In genomic region chr11:17668166-17668565, GRCh38 we compare ENCODE assay signal across 44 cellular contexts. TPM values are rescaled to one million over a fixed set of nuclear protein-coding genes. Genes with fewer than 3 reads are reported as not detected.
"Had no signal": no experiment of that assay in that cellular context is flagged by ENCODE, and none has a peak within 500 bp of the region (broad histone marks: within the 10 kb centered on the region; RNA-seq: fewer than 3 reads in every experiment).

No MANE protein-coding gene starts in this region.

- H3K4me3 Mint-ChIP-seq: activated naive CD4-positive, alpha-beta T cell treated with anti-CD3 and anti-CD28 coated beads for 36 hours; activated naive CD4-positive, alpha-beta T cell treated with anti-CD3 and anti-CD28 coated beads, Interleukin-2, amount 10 ng/mL, durations not matched to agents 7 days and 5 days; activated naive CD4-positive, alpha-beta T cell treated with anti-CD3 and anti-CD28 coated beads, Interleukin-2, amount 50 U/mL, for 24 hours; activated naive CD8-positive, alpha-beta T cell; activated naive CD8-positive, alpha-beta T cell treated with anti-CD3 and anti-CD28 coated beads for 36 hours; activated naive CD8-positive, alpha-beta T cell treated with anti-CD3 and anti-CD28 coated beads, Interleukin-2, amount 10 ng/mL, durations not matched to agents 7 days and 5 days; activated naive CD8-positive, alpha-beta T cell treated with anti-CD3 and anti-CD28 coated beads, Interleukin-2, amount 50 U/mL, for 24 hours; activated T-cell treated with anti-CD3 and anti-CD28 coated beads, Interleukin-2, amount 50 U/mL, for 24 hours; activated T-cell treated with anti-CD3 and anti-CD28 coated beads, Interleukin-2, amount 50 U/mL, for 4 hours; activated T-cell treated with anti-CD3 and anti-CD28 coated beads, Interleukin-2, amount 50 U/mL, for 72 hours; activated T-helper 1 cell treated with anti-CD3 and anti-CD28 coated beads, Interleukin-12 subunit alpha, Interleukin-12 subunit beta, Interleukin-2, Interleukin-4 antibody, amounts not matched to agents 30 ng/mL and 10 ng/mL and 1 ng/mL, durations not matched to agents 14 hours and 24 hours and 36 hours; activated T-helper 17 cell treated with anti-CD3 and anti-CD28 coated beads, Interleukin-2, amount 50 U/mL, for 72 hours; brain; central memory CD8-positive, alpha-beta T cell had no signal

- H3K27me3 ChIP-seq: ascending aorta, body of pancreas, brain microvascular endothelial cell, breast epithelium had no signal

- H3K4me3 ChIP-seq: adrenal gland, ascending aorta, body of pancreas, breast epithelium, cardiac muscle cell had no signal

- ATAC-seq: activated naive CD4-positive, alpha-beta T cell treated with anti-CD3 and anti-CD28 coated beads, Interleukin-2, amount 50 U/mL, for 72 hours; activated naive CD8-positive, alpha-beta T cell treated with anti-CD3 and anti-CD28 coated beads, Interleukin-2, amount 50 U/mL, for 24 hours; activated T-cell treated with anti-CD3 and anti-CD28 coated beads, Interleukin-2, amount 50 U/mL, for 4 hours; activated T-cell treated with anti-CD3 and anti-CD28 coated beads, Interleukin-2, amount 50 U/mL, for 72 hours; activated T-helper 17 cell treated with anti-CD3 and anti-CD28 coated beads, Interleukin-2, amount 50 U/mL, for 72 hours; body of pancreas had no signal

- H3K4me1 ChIP-seq: adrenal gland, ascending aorta, body of pancreas, breast epithelium had no signal

- H3K36me3 ChIP-seq: adrenal gland, ascending aorta, brain microvascular endothelial cell, breast epithelium, cardiac muscle cell had no signal

- H3K9me3 ChIP-seq: ascending aorta, body of pancreas, breast epithelium had no signal

- H3K27ac ChIP-seq: adrenal gland, ascending aorta, body of pancreas, brain microvascular endothelial cell, breast epithelium, cardiac muscle cell had no signal

- H3K4me1 Mint-ChIP-seq: activated naive CD4-positive, alpha-beta T cell treated with anti-CD3 and anti-CD28 coated beads, Interleukin-2, amount 10 ng/mL, durations not matched to agents 7 days and 5 days; activated naive CD4-positive, alpha-beta T cell treated with anti-CD3 and anti-CD28 coated beads, Interleukin-2, amount 50 U/mL, for 24 hours; activated naive CD8-positive, alpha-beta T cell treated with anti-CD3 and anti-CD28 coated beads for 36 hours; activated naive CD8-positive, alpha-beta T cell treated with anti-CD3 and anti-CD28 coated beads, Interleukin-2, amount 10 ng/mL, durations not matched to agents 7 days and 5 days; activated naive CD8-positive, alpha-beta T cell treated with anti-CD3 and anti-CD28 coated beads, Interleukin-2, amount 50 U/mL, for 24 hours; activated T-helper 17 cell treated with anti-CD3 and anti-CD28 coated beads, Interleukin-2, amount 50 U/mL, for 72 hours; brain; central memory CD8-positive, alpha-beta T cell had no signal

- DNase-seq: activated effector memory CD4-positive, alpha-beta T cell treated with anti-CD3 and anti-CD28 coated beads, Interleukin-2, amount 50 U/mL, for 16 hours; activated effector memory CD4-positive, alpha-beta T cell treated with Interleukin-2 at 50 U/mL for 16 hours; activated gamma-delta T cell; activated gamma-delta T cell treated with Interleukin-2 at 50 U/mL for 16 hours; activated naive CD4-positive, alpha-beta T cell; activated naive CD4-positive, alpha-beta T cell treated with anti-CD3 and anti-CD28 coated beads for 36 hours; activated naive CD4-positive, alpha-beta T cell treated with anti-CD3 and anti-CD28 coated beads, Interleukin-2, amount 10 ng/mL, durations not matched to agents 7 days and 5 days; activated naive CD4-positive, alpha-beta T cell treated with anti-CD3 and anti-CD28 coated beads, Interleukin-2, amount 50 U/mL, for 16 hours; activated naive CD4-positive, alpha-beta T cell treated with Interleukin-2 at 50 U/mL for 16 hours; activated naive CD8-positive, alpha-beta T cell treated with anti-CD3 and anti-CD28 coated beads for 36 hours; activated naive CD8-positive, alpha-beta T cell treated with anti-CD3 and anti-CD28 coated beads, Interleukin-2, amount 10 ng/mL, durations not matched to agents 7 days and 5 days; activated naive CD8-positive, alpha-beta T cell treated with anti-CD3 and anti-CD28 coated beads, Interleukin-2, amount 50 U/mL, for 24 hours; activated T-cell treated with anti-CD3 and anti-CD28 coated beads, Interleukin-2, amount 50 U/mL, for 1 hour; activated T-cell treated with anti-CD3 and anti-CD28 coated beads, Interleukin-2, amount 50 U/mL, for 24 hours; activated T-cell treated with anti-CD3 and anti-CD28 coated beads, Interleukin-2, amount 50 U/mL, for 4 hours; activated T-cell treated with anti-CD3 and anti-CD28 coated beads, Interleukin-2, amount 50 U/mL, for 48 hours; activated T-cell treated with anti-CD3 and anti-CD28 coated beads, Interleukin-2, amount 50 U/mL, for 72 hours; adrenal gland; amniotic stem cell; amygdala; anterior cingulate cortex; aorta; body of pancreas; brain microvascular endothelial cell; caudate nucleus; central memory CD4-positive, alpha-beta T cell; cerebellar nuclear complex had no signal

- H3K9me3 Mint-ChIP-seq: activated naive CD4-positive, alpha-beta T cell treated with anti-CD3 and anti-CD28 coated beads for 36 hours; activated naive CD4-positive, alpha-beta T cell treated with anti-CD3 and anti-CD28 coated beads, Interleukin-2, amount 10 ng/mL, durations not matched to agents 7 days and 5 days; activated naive CD8-positive, alpha-beta T cell treated with anti-CD3 and anti-CD28 coated beads for 36 hours; activated naive CD8-positive, alpha-beta T cell treated with anti-CD3 and anti-CD28 coated beads, Interleukin-2, amount 10 ng/mL, durations not matched to agents 7 days and 5 days; activated naive CD8-positive, alpha-beta T cell treated with anti-CD3 and anti-CD28 coated beads, Interleukin-2, amount 50 U/mL, for 24 hours; activated T-cell treated with anti-CD3 and anti-CD28 coated beads, Interleukin-2, amount 50 U/mL, for 24 hours; activated T-helper 1 cell treated with anti-CD3 and anti-CD28 coated beads, Interleukin-12 subunit alpha, Interleukin-12 subunit beta, Interleukin-2, Interleukin-4 antibody, amounts not matched to agents 30 ng/mL and 10 ng/mL and 1 ng/mL, durations not matched to agents 14 hours and 24 hours and 36 hours; activated T-helper 17 cell treated with anti-CD3 and anti-CD28 coated beads, Interleukin-2, amount 50 U/mL, for 72 hours; activated T-helper 2 cell treated with anti-CD3 and anti-CD28 coated beads, Interferon-gamma antibody, Interleukin-2, Interleukin-4, amounts not matched to agents 10 μg/mL and 5 μg/mL and 100 μg/mL, durations not matched to agents 14 hours and 24 hours and 36 hours; central memory CD8-positive, alpha-beta T cell had no signal

- H3K27ac Mint-ChIP-seq: activated naive CD4-positive, alpha-beta T cell treated with anti-CD3 and anti-CD28 coated beads for 36 hours; activated naive CD4-positive, alpha-beta T cell treated with anti-CD3 and anti-CD28 coated beads, Interleukin-2, amount 10 ng/mL, durations not matched to agents 7 days and 5 days; activated naive CD4-positive, alpha-beta T cell treated with anti-CD3 and anti-CD28 coated beads, Interleukin-2, amount 50 U/mL, for 24 hours; activated naive CD4-positive, alpha-beta T cell treated with anti-CD3 and anti-CD28 coated beads, Interleukin-2, amount 50 U/mL, for 72 hours; activated naive CD8-positive, alpha-beta T cell; activated naive CD8-positive, alpha-beta T cell treated with anti-CD3 and anti-CD28 coated beads for 36 hours; activated naive CD8-positive, alpha-beta T cell treated with anti-CD3 and anti-CD28 coated beads, Interleukin-2, amount 10 ng/mL, durations not matched to agents 7 days and 5 days; activated naive CD8-positive, alpha-beta T cell treated with anti-CD3 and anti-CD28 coated beads, Interleukin-2, amount 50 U/mL, for 24 hours; activated T-cell treated with anti-CD3 and anti-CD28 coated beads, Interleukin-2, amount 50 U/mL, for 24 hours; activated T-cell treated with anti-CD3 and anti-CD28 coated beads, Interleukin-2, amount 50 U/mL, for 72 hours; activated T-helper 1 cell treated with anti-CD3 and anti-CD28 coated beads, Interleukin-12 subunit alpha, Interleukin-12 subunit beta, Interleukin-2, Interleukin-4 antibody, amounts not matched to agents 30 ng/mL and 10 ng/mL and 1 ng/mL, durations not matched to agents 14 hours and 24 hours and 36 hours; activated T-helper 17 cell treated with anti-CD3 and anti-CD28 coated beads, Interleukin-2, amount 50 U/mL, for 72 hours; activated T-helper 2 cell treated with anti-CD3 and anti-CD28 coated beads, Interferon-gamma antibody, Interleukin-2, Interleukin-4, amounts not matched to agents 10 μg/mL and 5 μg/mL and 100 μg/mL, durations not matched to agents 14 hours and 24 hours and 36 hours; brain had no signal

- H3K36me3 Mint-ChIP-seq: activated naive CD4-positive, alpha-beta T cell treated with anti-CD3 and anti-CD28 coated beads, Interleukin-2, amount 10 ng/mL, durations not matched to agents 7 days and 5 days; activated naive CD4-positive, alpha-beta T cell treated with anti-CD3 and anti-CD28 coated beads, Interleukin-2, amount 50 U/mL, for 24 hours; activated naive CD4-positive, alpha-beta T cell treated with anti-CD3 and anti-CD28 coated beads, Interleukin-2, amount 50 U/mL, for 72 hours; activated naive CD8-positive, alpha-beta T cell; activated naive CD8-positive, alpha-beta T cell treated with anti-CD3 and anti-CD28 coated beads for 36 hours; activated naive CD8-positive, alpha-beta T cell treated with anti-CD3 and anti-CD28 coated beads, Interleukin-2, amount 10 ng/mL, durations not matched to agents 7 days and 5 days; brain had no signal

RNA-seq across cellular contexts. Expression of gene MYOD1, which starts 51.2 kb away (rescaled TPM):
- total RNA-seq: activated naive CD4-positive, alpha-beta T cell treated with anti-CD3 and anti-CD28 coated beads for 36 hours; activated naive CD4-positive, alpha-beta T cell treated with anti-CD3 and anti-CD28 coated beads, Interleukin-2, amount 50 U/mL, for 72 hours; activated naive CD8-positive, alpha-beta T cell treated with anti-CD3 and anti-CD28 coated beads for 36 hours; activated naive CD8-positive, alpha-beta T cell treated with anti-CD3 and anti-CD28 coated beads, Interleukin-2, amount 10 ng/mL, durations not matched to agents 7 days and 5 days; activated T-cell treated with anti-CD3 and anti-CD28 coated beads, Interleukin-2, amount 50 U/mL, for 4 hours; activated T-cell treated with anti-CD3 and anti-CD28 coated beads, Interleukin-2, amount 50 U/mL, for 72 hours; activated T-helper 1 cell treated with anti-CD3 and anti-CD28 coated beads, Interleukin-12 subunit alpha, Interleukin-12 subunit beta, Interleukin-2, Interleukin-4 antibody, amounts not matched to agents 30 ng/mL and 10 ng/mL and 1 ng/mL, durations not matched to agents 14 hours and 24 hours and 36 hours; activated T-helper 17 cell treated with anti-CD3 and anti-CD28 coated beads, Interleukin-2, amount 50 U/mL, for 72 hours; activated T-helper 2 cell treated with anti-CD3 and anti-CD28 coated beads, Interferon-gamma antibody, Interleukin-2, Interleukin-4, amounts not matched to agents 10 μg/mL and 5 μg/mL and 100 μg/mL, durations not matched to agents 14 hours and 24 hours and 36 hours; adrenal gland; aorta; ascending aorta; astrocyte; body of pancreas; breast epithelium; bronchial epithelial cell; cardiac muscle cell; cardiac septum; cerebellum; chondrocyte had no signal
- polyA plus RNA-seq: adipose tissue, adrenal gland, aorta, cardiac muscle cell had no signal
